In the genomic region with DNA sequence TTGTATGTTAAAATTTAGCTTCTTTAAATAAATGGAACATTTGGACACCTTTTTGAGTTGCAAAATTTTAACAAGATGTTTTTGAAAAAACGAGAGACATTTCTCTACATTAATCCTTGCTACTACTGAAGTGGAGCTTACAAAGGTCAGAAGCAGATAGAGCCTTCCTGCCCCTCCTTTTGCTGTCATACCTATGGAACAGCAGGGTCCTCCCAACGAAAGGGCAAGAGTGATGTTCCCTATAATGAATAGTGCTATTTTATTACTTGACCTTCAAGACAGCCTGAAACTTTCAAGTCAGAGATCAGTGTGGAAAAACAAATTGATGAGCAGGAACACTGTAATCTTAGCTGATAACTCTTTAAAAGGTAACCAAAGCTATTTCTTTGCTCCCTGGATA, we compare ENCODE assay signal across 27 cellular contexts.
"Had no signal": no experiment of that assay in that cellular context is flagged by ENCODE, and none has a peak within 500 bp of the region (broad histone marks: within the 10 kb centered on the region; RNA-seq: fewer than 3 reads in every experiment).

No MANE protein-coding gene starts in this region.

- H3K27ac ChIP-seq: ascending aorta, breast epithelium, SK-N-MC had no signal

- H3K4me3 ChIP-seq: ascending aorta, breast epithelium, SK-N-MC had no signal

- DNase-seq: activated B cell treated with CpG ODN at 0.5 μM for 24 hours; activated CD4-positive, alpha-beta memory T cell treated with anti-CD3 and anti-CD28 coated beads for 36 hours; activated CD4-positive, alpha-beta T cell treated with anti-CD3 and anti-CD28 coated beads for 4 hours; activated CD4-positive, alpha-beta T cell treated with anti-CD3 and anti-CD28 coated beads, Interleukin-2, amount 50 U/mL, for 1 hour; activated CD4-positive, CD25-positive, alpha-beta regulatory T cell treated with anti-CD3 and anti-CD28 coated beads, Interleukin-2, amount 50 U/mL, for 72 hours; activated CD8-positive, alpha-beta memory T cell treated with anti-CD3 and anti-CD28 coated beads, Interleukin-2, amount 50 U/mL, for 48 hours; activated effector memory CD4-positive, alpha-beta T cell treated with anti-CD3 and anti-CD28 coated beads, Interleukin-2, amount 50 U/mL, for 16 hours; activated naive CD4-positive, alpha-beta T cell treated with Interleukin-2 at 50 U/mL for 16 hours; activated naive CD8-positive, alpha-beta T cell treated with anti-CD3 and anti-CD28 coated beads, Interleukin-2, amount 10 ng/mL, durations not matched to agents 7 days and 5 days; activated T-cell treated with anti-CD3 and anti-CD28 coated beads, Interleukin-2, amount 50 U/mL, for 72 hours; amygdala; NCI-H1092 treated with DMSO at 0.1 percent for 48 hours; NCI-H146; NCI-H187 treated with DMSO at 0.1 percent for 48 hours; NCI-H2081; NCI-H2171 treated with DMSO at 0.1 percent for 48 hours; NCI-H345; NCI-H524 treated with DMSO at 0.1 percent for 48 hours; NK-92 treated with Interleukin-12 subunit alpha and Interleukin-12 subunit beta, amount 100 ng/mL, for 24 hours; Right ventricle myocardium superior had no signal

- H3K9me3 Mint-ChIP-seq: T-helper 2 cell treated with Interferon-gamma antibody and Interleukin-4, amounts not matched to agents 5 μg/mL and 100 μg/mL, for 36 hours had no signal

- H3K27me3 ChIP-seq: ascending aorta, breast epithelium had no signal

- H3K4me1 ChIP-seq: ascending aorta, breast epithelium had no signal

- H3K4me3 Mint-ChIP-seq: activated B cell treated with CpG ODN at 0.5 μM for 24 hours; activated CD4-positive, alpha-beta memory T cell treated with anti-CD3 and anti-CD28 coated beads for 36 hours; activated naive CD4-positive, alpha-beta T cell treated with anti-CD3 and anti-CD28 coated beads, Interleukin-2, amount 50 U/mL, for 24 hours; activated naive CD8-positive, alpha-beta T cell treated with anti-CD3 and anti-CD28 coated beads, Interleukin-2, amount 10 ng/mL, durations not matched to agents 7 days and 5 days; activated T-cell treated with anti-CD3 and anti-CD28 coated beads, Interleukin-2, amount 50 U/mL, for 72 hours; activated T-helper 17 cell treated with anti-CD3 and anti-CD28 coated beads, Interleukin-2, amount 50 U/mL, for 72 hours; T-helper 1 cell treated with Interleukin-12 subunit alpha and Interleukin-12 subunit beta and Interleukin-4 antibody, amounts not matched to agents 30 μg/mL and 1 μg/mL, for 36 hours; T-helper 2 cell treated with Interferon-gamma antibody and Interleukin-4, amounts not matched to agents 5 μg/mL and 100 μg/mL, for 36 hours had no signal

- H3K36me3 ChIP-seq: ascending aorta, breast epithelium had no signal

- H3K36me3 Mint-ChIP-seq: activated CD4-positive, alpha-beta memory T cell treated with anti-CD3 and anti-CD28 coated beads for 36 hours; activated naive CD4-positive, alpha-beta T cell treated with anti-CD3 and anti-CD28 coated beads, Interleukin-2, amount 50 U/mL, for 24 hours; activated naive CD8-positive, alpha-beta T cell treated with anti-CD3 and anti-CD28 coated beads, Interleukin-2, amount 10 ng/mL, durations not matched to agents 7 days and 5 days had no signal

- H3K27me3 Mint-ChIP-seq: activated B cell treated with CpG ODN at 0.5 μM for 24 hours; activated CD4-positive, alpha-beta memory T cell treated with anti-CD3 and anti-CD28 coated beads for 36 hours; activated naive CD4-positive, alpha-beta T cell treated with anti-CD3 and anti-CD28 coated beads, Interleukin-2, amount 50 U/mL, for 24 hours; activated naive CD8-positive, alpha-beta T cell treated with anti-CD3 and anti-CD28 coated beads, Interleukin-2, amount 10 ng/mL, durations not matched to agents 7 days and 5 days; activated T-helper 17 cell treated with anti-CD3 and anti-CD28 coated beads, Interleukin-2, amount 50 U/mL, for 72 hours had no signal

- ATAC-seq: activated T-cell treated with anti-CD3 and anti-CD28 coated beads, Interleukin-2, amount 50 U/mL, for 72 hours; activated T-helper 17 cell treated with anti-CD3 and anti-CD28 coated beads, Interleukin-2, amount 50 U/mL, for 72 hours had no signal

- H3K9me3 ChIP-seq: ascending aorta, breast epithelium had no signal

- H3K27ac Mint-ChIP-seq: activated B cell treated with CpG ODN at 0.5 μM for 24 hours; activated CD4-positive, alpha-beta memory T cell treated with anti-CD3 and anti-CD28 coated beads for 36 hours; activated naive CD4-positive, alpha-beta T cell treated with anti-CD3 and anti-CD28 coated beads, Interleukin-2, amount 50 U/mL, for 24 hours; activated naive CD8-positive, alpha-beta T cell treated with anti-CD3 and anti-CD28 coated beads, Interleukin-2, amount 10 ng/mL, durations not matched to agents 7 days and 5 days; activated T-cell treated with anti-CD3 and anti-CD28 coated beads, Interleukin-2, amount 50 U/mL, for 72 hours; activated T-helper 17 cell treated with anti-CD3 and anti-CD28 coated beads, Interleukin-2, amount 50 U/mL, for 72 hours; T-helper 1 cell treated with Interleukin-12 subunit alpha and Interleukin-12 subunit beta and Interleukin-4 antibody, amounts not matched to agents 30 μg/mL and 1 μg/mL, for 36 hours; T-helper 2 cell treated with Interferon-gamma antibody and Interleukin-4, amounts not matched to agents 5 μg/mL and 100 μg/mL, for 36 hours had no signal

- H3K4me1 Mint-ChIP-seq: activated B cell treated with CpG ODN at 0.5 μM for 24 hours; activated naive CD4-positive, alpha-beta T cell treated with anti-CD3 and anti-CD28 coated beads, Interleukin-2, amount 50 U/mL, for 24 hours; activated naive CD8-positive, alpha-beta T cell treated with anti-CD3 and anti-CD28 coated beads, Interleukin-2, amount 10 ng/mL, durations not matched to agents 7 days and 5 days; activated T-helper 17 cell treated with anti-CD3 and anti-CD28 coated beads, Interleukin-2, amount 50 U/mL, for 72 hours had no signal
